8 cellular contexts compared by ENCODE assay signal in the genomic region with DNA sequence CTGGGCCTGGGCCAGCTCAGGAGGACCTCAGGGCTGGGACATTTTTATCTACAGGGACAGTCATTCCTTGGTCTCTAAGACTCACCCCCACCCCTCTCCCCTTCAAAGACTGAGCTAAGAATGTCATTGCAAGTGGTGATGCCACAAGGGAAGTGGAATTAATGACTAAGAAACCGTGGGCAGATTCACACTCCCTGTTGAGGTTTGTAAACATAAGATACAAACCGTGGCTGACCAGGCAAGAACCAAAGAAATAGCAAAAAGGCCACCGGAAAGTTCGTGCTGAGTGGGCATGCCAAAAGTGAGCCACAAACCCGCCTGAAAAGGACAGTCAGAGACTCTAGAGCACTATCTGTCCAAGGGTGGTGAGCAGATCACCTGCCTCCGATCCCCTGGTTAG. TPM values are rescaled to one million over a fixed set of nuclear protein-coding genes. Genes with fewer than 3 reads are reported as not detected.
A peak's percentile ranks its signal among the peaks of the same experiment; 100 is the strongest.
DNase-seq lines count a peak whose midpoint lies in the region; ATAC-seq and TF ChIP-seq lines count a peak whose summit lies in the region.

No MANE protein-coding gene starts in this region.

- H3K9me3 Mint-ChIP-seq in brain (no peaks in the 10 kb centered on the region), nephron (no peaks in the 10 kb centered on the region)

- peak overlapping the region in 4 of 5 experiments; percentile 3 to 47 (median 8) for H3K4me3 Mint-ChIP-seq in brain
- peak overlapping the region in 1 of 3 experiments; percentile 9 for H3K4me3 Mint-ChIP-seq in nephron

- ATAC-seq in HG03139 (IDR thresholded peaks at IDR 0.05; ENCODE audit: unreplicated experiment) (no peak), GM18861 (IDR thresholded peaks at IDR 0.05; ENCODE audit: unreplicated experiment) (no peak)

- no peaks in the 10 kb centered on the region for H3K36me3 ChIP-seq in KMS-11 (ENCODE audit: insufficient read depth)

- peak overlapping the region; percentile 11 to 87 (median 41) for H3K27ac Mint-ChIP-seq in brain
- H3K27ac Mint-ChIP-seq in nephron: peak overlapping the region; percentile 31 to 73 (median 61)

- peaks cover 26% of the 10 kb centered on the region; the same call in 1 of the 2 replicates for H3K79me2 ChIP-seq in KMS-11 (ENCODE audit: insufficient read depth, low read depth)

- H3K27me3 ChIP-seq in KMS-11 (ENCODE audit: insufficient read depth, low read depth): no peaks in the 10 kb centered on the region

- H3K4me1 ChIP-seq in KMS-11 (ENCODE audit: low read depth, poor library complexity, severe bottlenecking): peaks cover 54% of the 10 kb centered on the region

- H2AFZ ChIP-seq in KMS-11 (ENCODE audit: low read depth): no peak overlapping the region

- no peak overlapping the region for H3K9ac ChIP-seq in KMS-11

- no peaks in the 10 kb centered on the region for H4K20me1 ChIP-seq in KMS-11 (ENCODE audit: insufficient read depth)

- no peak overlapping the region for H3K4me3 ChIP-seq in KMS-11 (IDR thresholded peaks at IDR 0.05; ENCODE audit: insufficient read depth, low read depth, low read length)

- TF ChIP-seq CTCF in KMS-11 (conservative IDR thresholded peaks at IDR 0.05; ENCODE audit: low read depth, low read length) (no peak), brain (conservative IDR thresholded peaks at IDR 0.05) (no peak), nephron (IDR thresholded peaks at IDR 0.05; ENCODE audit: unreplicated experiment in 3 of 3) (no peak)

- peak; percentile 62 for DNase-seq in AG20443 (ENCODE audit: low spot score)
- no peak for DNase-seq in activated gamma-delta T cell treated with Interleukin-2 at 50 U/mL for 16 hours
- no peak for DNase-seq in activated gamma-delta T cell (lab: John Stamatoyannopoulos, UW)

- 0 out of 2 replicates have a peak overlapping the region, but pooled peaks have one; percentile 10 for H3K27ac ChIP-seq in KMS-11

- H3K4me2 ChIP-seq in KMS-11: peak overlapping the region; percentile 3; the same call in 1 of the 2 replicates

- peaks cover 89% of the 10 kb centered on the region for H3K4me1 Mint-ChIP-seq in brain
- peaks cover 83% of the 10 kb centered on the region for H3K4me1 Mint-ChIP-seq in nephron

- H3K27me3 Mint-ChIP-seq in brain: no peaks in the 10 kb centered on the region
- H3K27me3 Mint-ChIP-seq in nephron (ENCODE audit: low read depth): peaks cover 4% of the 10 kb centered on the region

- H3K36me3 Mint-ChIP-seq in brain: no peaks in the 10 kb centered on the region
- H3K36me3 Mint-ChIP-seq in nephron (ENCODE audit: low read depth): no peaks in the 10 kb centered on the region

RNA-seq across cellular contexts. Expression of gene NUAK1, which starts 25.7 kb away (rescaled TPM):
- 11.5 TPM for polyA plus RNA-seq in brain (ENCODE audit: insufficient read depth, low read depth, low replicate concordance)
